1 cellular context compared by ENCODE assay signal in genomic region chr14:19851365-19851764, GRCh38.
A peak's percentile ranks its signal among the peaks of the same experiment; 100 is the strongest.
TF ChIP-seq lines count a peak whose summit lies in the region.

No MANE protein-coding gene starts in this region.

TF ChIP-seq in HepG2, 621 proteins besides CTCF, POLR2A, EP300 and RAD21:
- TF ChIP-seq, protein P1, sequence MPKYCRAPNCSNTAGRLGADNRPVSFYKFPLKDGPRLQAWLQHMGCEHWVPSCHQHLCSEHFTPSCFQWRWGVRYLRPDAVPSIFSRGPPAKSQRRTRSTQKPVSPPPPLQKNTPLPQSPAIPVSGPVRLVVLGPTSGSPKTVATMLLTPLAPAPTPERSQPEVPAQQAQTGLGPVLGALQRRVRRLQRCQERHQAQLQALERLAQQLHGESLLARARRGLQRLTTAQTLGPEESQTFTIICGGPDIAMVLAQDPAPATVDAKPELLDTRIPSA (CRISPR knock-in tag; IDR thresholded peaks at IDR 0.05; ENCODE audit: borderline replicate concordance): no peak
- TF ChIP-seq CREB1 (IDR thresholded peaks at IDR 0.05) (0 out of 2 replicates have a peak, but pooled peaks have one; percentile 19), CREB1 (CRISPR knock-in tag; IDR thresholded peaks at IDR 0.05) (no peak)
